27 cellular contexts compared by ENCODE assay signal in the genomic region with DNA sequence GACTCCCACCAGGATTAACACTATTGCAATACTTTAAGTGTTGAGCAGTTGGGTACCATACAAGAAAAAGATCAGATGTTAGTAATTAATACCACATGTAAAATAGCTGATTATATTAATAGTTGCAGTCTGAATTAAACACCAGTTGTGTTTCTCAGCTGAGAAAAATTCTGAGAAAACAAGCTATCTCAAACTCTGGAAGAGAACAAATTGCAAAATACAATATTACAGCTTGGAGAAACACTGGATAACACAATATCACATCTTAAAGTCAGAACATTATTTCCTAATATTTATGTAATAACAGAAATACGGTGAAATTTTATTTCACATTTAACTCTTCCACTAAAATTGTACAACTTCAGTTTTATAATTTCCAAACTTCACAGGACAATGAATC.
"Had no signal": no experiment of that assay in that cellular context is flagged by ENCODE, and none has a peak within 500 bp of the region (broad histone marks: within the 10 kb centered on the region; RNA-seq: fewer than 3 reads in every experiment).

No MANE protein-coding gene starts in this region.

- DNase-seq: activated CD4-positive, alpha-beta T cell treated with anti-CD3 and anti-CD28 coated beads for 4 hours; activated CD4-positive, alpha-beta T cell treated with anti-CD3 and anti-CD28 coated beads, Interleukin-2, amount 50 U/mL, for 4 hours; activated gamma-delta T cell; activated naive CD4-positive, alpha-beta T cell treated with anti-CD3 and anti-CD28 coated beads, Interleukin-2, amount 50 U/mL, for 16 hours; activated T-cell treated with anti-CD3 and anti-CD28 coated beads for 4 hours; adrenal gland; cortex of kidney; effector memory CD8-positive, alpha-beta T cell; erythroblast; heart right ventricle; midbrain; naive thymus-derived CD4-positive, alpha-beta T cell; ovary; sigmoid colon; small intestine; stimulated activated CD4-positive, alpha-beta T cell treated with anti-CD3 and anti-CD28 coated beads, Interleukin-4, amount 100 ng/mL, for 24 hours; stimulated activated naive CD8-positive, alpha-beta T cell treated with anti-CD3 and anti-CD28 coated beads, Interleukin-15, amount 100 ng/mL, for 72 hours; substantia nigra; uterus had no signal

- H3K27ac ChIP-seq: adrenal gland, ascending aorta, cardiac muscle cell, heart right ventricle, ovary, sigmoid colon, uterus had no signal

- ATAC-seq: effector memory CD8-positive, alpha-beta T cell; naive thymus-derived CD4-positive, alpha-beta T cell; stimulated activated effector memory CD8-positive, alpha-beta T cell treated with anti-CD3 and anti-CD28 coated beads, Interleukin-12 subunit alpha, Interleukin-12 subunit beta, amount 100 ng/mL, for 72 hours had no signal

- H3K4me3 ChIP-seq: adrenal gland, ascending aorta, cardiac muscle cell, heart right ventricle, ovary, sigmoid colon, uterus had no signal

- H3K27me3 Mint-ChIP-seq: brain; effector memory CD8-positive, alpha-beta T cell; naive thymus-derived CD4-positive, alpha-beta T cell; progenitor cell of endocrine pancreas; stimulated activated naive CD8-positive, alpha-beta T cell treated with anti-CD3 and anti-CD28 coated beads, Interleukin-15, amount 100 ng/mL, for 72 hours; type B pancreatic cell had no signal

- H3K27ac Mint-ChIP-seq: activated T-helper 1 cell treated with anti-CD3 and anti-CD28 coated beads, Interleukin-12 subunit alpha, Interleukin-12 subunit beta, Interleukin-2, Interleukin-4 antibody, amounts not matched to agents 30 ng/mL and 10 ng/mL and 1 ng/mL, durations not matched to agents 14 hours and 24 hours and 36 hours; brain; effector memory CD8-positive, alpha-beta T cell; progenitor cell of endocrine pancreas; stimulated activated effector memory CD8-positive, alpha-beta T cell treated with anti-CD3 and anti-CD28 coated beads, Interleukin-12 subunit alpha, Interleukin-12 subunit beta, amount 100 ng/mL, for 72 hours; stimulated activated naive CD8-positive, alpha-beta T cell treated with anti-CD3 and anti-CD28 coated beads, Interleukin-15, amount 100 ng/mL, for 72 hours; type B pancreatic cell had no signal

- H3K27me3 ChIP-seq: adrenal gland, ascending aorta, cardiac muscle cell, heart right ventricle, ovary, sigmoid colon, uterus had no signal

- H3K9me3 ChIP-seq: adrenal gland, ascending aorta, heart right ventricle, ovary, sigmoid colon, uterus had no signal

- H3K36me3 ChIP-seq: adrenal gland, ascending aorta, cardiac muscle cell, heart right ventricle, ovary, sigmoid colon, uterus had no signal

- H3K4me3 Mint-ChIP-seq: activated T-helper 1 cell treated with anti-CD3 and anti-CD28 coated beads, Interleukin-12 subunit alpha, Interleukin-12 subunit beta, Interleukin-2, Interleukin-4 antibody, amounts not matched to agents 30 ng/mL and 10 ng/mL and 1 ng/mL, durations not matched to agents 14 hours and 24 hours and 36 hours; effector memory CD8-positive, alpha-beta T cell; stimulated activated effector memory CD8-positive, alpha-beta T cell treated with anti-CD3 and anti-CD28 coated beads, Interleukin-12 subunit alpha, Interleukin-12 subunit beta, amount 100 ng/mL, for 72 hours; stimulated activated naive CD8-positive, alpha-beta T cell treated with anti-CD3 and anti-CD28 coated beads, Interleukin-15, amount 100 ng/mL, for 72 hours; type B pancreatic cell had no signal

- H3K9me3 Mint-ChIP-seq: activated T-helper 1 cell treated with anti-CD3 and anti-CD28 coated beads, Interleukin-12 subunit alpha, Interleukin-12 subunit beta, Interleukin-2, Interleukin-4 antibody, amounts not matched to agents 30 ng/mL and 10 ng/mL and 1 ng/mL, durations not matched to agents 14 hours and 24 hours and 36 hours; brain; effector memory CD8-positive, alpha-beta T cell; stimulated activated effector memory CD8-positive, alpha-beta T cell treated with anti-CD3 and anti-CD28 coated beads, Interleukin-12 subunit alpha, Interleukin-12 subunit beta, amount 100 ng/mL, for 72 hours; stimulated activated naive CD8-positive, alpha-beta T cell treated with anti-CD3 and anti-CD28 coated beads, Interleukin-15, amount 100 ng/mL, for 72 hours; type B pancreatic cell had no signal

- H3K36me3 Mint-ChIP-seq: stimulated activated effector memory CD8-positive, alpha-beta T cell treated with anti-CD3 and anti-CD28 coated beads, Interleukin-12 subunit alpha, Interleukin-12 subunit beta, amount 100 ng/mL, for 72 hours had no signal

- FAIRE-seq: islet of Langerhans, small intestine had no signal
